8 cellular contexts compared by ENCODE assay signal in the genomic region with DNA sequence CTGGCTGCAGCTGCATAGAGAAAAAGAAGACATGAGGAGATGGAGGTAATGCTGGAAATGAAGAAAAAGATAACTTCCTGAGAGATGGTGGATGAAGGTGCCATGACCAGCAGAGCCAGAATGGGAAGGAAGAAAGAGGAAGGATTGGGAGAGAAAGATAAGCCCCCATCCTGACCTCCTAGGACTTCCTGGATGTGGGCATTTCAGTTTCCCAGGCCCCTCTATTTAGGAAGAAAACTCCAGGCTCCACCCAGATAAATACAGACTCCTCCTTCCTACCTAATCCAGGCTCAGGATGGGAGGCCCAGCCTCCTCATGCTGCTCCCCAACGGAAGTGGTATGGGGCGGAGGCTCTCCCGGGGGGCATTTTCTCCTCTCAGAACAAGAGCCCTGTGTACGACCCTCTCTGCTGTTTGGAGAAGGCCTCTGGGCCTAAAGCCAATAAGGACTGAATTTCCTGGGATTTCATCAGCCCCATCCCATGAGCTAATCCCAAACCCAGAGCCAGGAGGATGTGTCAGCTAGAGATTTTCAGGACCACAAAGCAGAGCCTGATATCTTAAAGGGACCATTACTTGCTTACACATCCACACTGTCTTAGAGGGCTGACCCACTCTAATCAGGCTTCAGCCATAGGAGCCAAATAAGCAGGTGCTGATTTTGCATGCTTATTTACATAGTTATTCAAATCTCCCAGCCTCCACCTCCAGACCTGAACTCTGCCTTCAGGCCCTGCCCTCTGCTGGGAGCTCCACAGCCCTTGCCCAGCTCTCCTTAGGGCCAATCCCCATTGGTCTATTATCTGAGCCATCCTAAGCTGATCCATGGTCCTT. TPM values are rescaled to one million over a fixed set of nuclear protein-coding genes. Genes with fewer than 3 reads are reported as not detected.
DNase-seq lines count a peak whose midpoint lies in the region; ATAC-seq and TF ChIP-seq lines count a peak whose summit lies in the region.

No MANE protein-coding gene starts in this region.

- H3K79me2 ChIP-seq in GM23338 (replicated peaks; ENCODE audit: insufficient read depth) (no peaks in the 10 kb centered on the region), OCI-LY7 (ENCODE audit: insufficient read depth, low read depth, low read length) (peaks cover 39% of the 10 kb centered on the region)

- DNase-seq in BE2C, result no peak
- DNase-seq in GM23338 (ENCODE audit: low spot score), result peak; percentile 74
- peak; percentile 85 for DNase-seq in OCI-LY7 (ENCODE audit: low spot score)
- DNase-seq in myocyte (ENCODE audit: low read depth), result peak; percentile 86
- no peak for DNase-seq in activated CD8-positive, alpha-beta memory T cell treated with anti-CD3 and anti-CD28 coated beads, Interleukin-2, amount 50 U/mL, for 48 hours
- no peak for DNase-seq in T-helper 9 cell

- peaks cover 8% of the 10 kb centered on the region for H3K36me3 Mint-ChIP-seq in GM23338 (ENCODE audit: low read depth)

- peak overlapping the region; percentile 69 for H3K27ac ChIP-seq in GM23338 (ENCODE audit: low read depth)
- peak overlapping the region; percentile 94 for H3K27ac ChIP-seq in OCI-LY7 (ENCODE audit: low read depth, low read length, poor library complexity, severe bottlenecking)
- peak overlapping the region; percentile 44 for H3K27ac ChIP-seq in ectodermal cell (ENCODE audit: insufficient read depth, low read depth, low read length, poor library complexity, severe bottlenecking)

- CTCF ChIA-PET in OCI-LY7 (lab: Charles Lee; ENCODE audit: unreplicated experiment), result interaction anchor here (0.5 to 1.5 kb wide), 6 partner anchors 9 to 516 kb away, joined by 3 to 4 read pairs (median 3); no protein-coding TSS in a partner anchor

- H3K9me3 ChIP-seq in BE2C, result no peaks in the 10 kb centered on the region
- H3K9me3 ChIP-seq in OCI-LY7 (ENCODE audit: low read length), result no peaks in the 10 kb centered on the region
- no peaks in the 10 kb centered on the region for H3K9me3 ChIP-seq in ectodermal cell (ENCODE audit: control insufficient read depth, low read length)

- no peaks in the 10 kb centered on the region for H4K20me1 ChIP-seq in GM23338 (replicated peaks; ENCODE audit: insufficient read depth)
- H4K20me1 ChIP-seq in OCI-LY7 (ENCODE audit: insufficient read depth, low read length), result no peaks in the 10 kb centered on the region

- H3K4me1 Mint-ChIP-seq in GM23338, result peaks cover 68% of the 10 kb centered on the region

- intact Hi-C loops in OCI-LY7 (cut with micrococcal nuclease; ENCODE audit: unreplicated experiment), result loop anchor here (1.0 kb wide), 1 partner anchor 37 kb away; no protein-coding TSS in a partner anchor

- H3K36me3 ChIP-seq in BE2C (no peaks in the 10 kb centered on the region), GM23338 (ENCODE audit: insufficient read depth) (no peaks in the 10 kb centered on the region), OCI-LY7 (ENCODE audit: insufficient read depth, low read length) (no peaks in the 10 kb centered on the region), ectodermal cell (ENCODE audit: control insufficient read depth, insufficient read depth, low read length) (no peaks in the 10 kb centered on the region)

- H3K4me3 ChIP-seq in BE2C (ENCODE audit: low read depth, low read length) (peak overlapping the region; percentile 19), GM23338 (peak overlapping the region; percentile 33; the same call in 1 of the 2 replicates), OCI-LY7 (ENCODE audit: low read depth, low read length, poor library complexity, severe bottlenecking) (peak overlapping the region; percentile 85), ectodermal cell (ENCODE audit: insufficient read depth, low read depth, low read length) (no peak overlapping the region)

- no peaks in the 10 kb centered on the region for H3K27me3 ChIP-seq in BE2C
- H3K27me3 ChIP-seq in GM23338 (ENCODE audit: insufficient read depth), result no peaks in the 10 kb centered on the region
- no peaks in the 10 kb centered on the region for H3K27me3 ChIP-seq in ectodermal cell (ENCODE audit: control insufficient read depth, insufficient read depth, low read length, poor library complexity, severe bottlenecking)

- H3K4me1 ChIP-seq in BE2C (no peaks in the 10 kb centered on the region), GM23338 (ENCODE audit: insufficient read depth) (peaks cover 46% of the 10 kb centered on the region), OCI-LY7 (ENCODE audit: insufficient read depth, low read length, poor library complexity, severe bottlenecking) (peaks cover 56% of the 10 kb centered on the region), ectodermal cell (ENCODE audit: control insufficient read depth, insufficient read depth, low read length) (peaks cover 16% of the 10 kb centered on the region)

- 73 to 75% methylated on average over 4 of the region's 4 CpGs for WGBS in ectodermal cell, 2 experiments

- POLR2A ChIA-PET in OCI-LY7 (lab: Charles Lee), result interaction anchor here (0.6 to 5.0 kb wide), 10 partner anchors 9 to 124 kb away, joined by 3 to 32 read pairs (median 4); a partner anchor contains a TSS

- peak overlapping the region; percentile 61 for H3K4me3 Mint-ChIP-seq in GM23338

- H3K9me2 ChIP-seq in GM23338 (ENCODE audit: insufficient read depth) (no peaks in the 10 kb centered on the region), OCI-LY7 (ENCODE audit: insufficient read depth, low read length) (no peaks in the 10 kb centered on the region)

- H3F3A ChIP-seq in GM23338 (replicated peaks; ENCODE audit: low read depth), result peaks cover 16% of the 10 kb centered on the region

- H2AFZ ChIP-seq in GM23338 (no peak overlapping the region), OCI-LY7 (ENCODE audit: low read length) (peak overlapping the region; percentile 6; the same call in 1 of the 2 replicates)

- TF ChIP-seq CTCF in BE2C (IDR thresholded peaks at IDR 0.05; ENCODE audit: low read depth, low read length) (no peak), GM23338 (conservative IDR thresholded peaks at IDR 0.05; ENCODE audit: low read depth in 2 of 2) (peak in 1 of 2 experiments; percentile 33; a peak in 3 of 4 replicates), OCI-LY7 (conservative IDR thresholded peaks at IDR 0.05; ENCODE audit: low read length) (peak; percentile 67)

- peak overlapping the region; percentile 97 for H3K27ac Mint-ChIP-seq in GM23338

- ATAC-seq in GM23338 (peak; percentile 66), GM18858 (IDR thresholded peaks at IDR 0.05; ENCODE audit: unreplicated experiment) (no peak)

- H3K4me2 ChIP-seq in GM23338, result peak overlapping the region; percentile 72
- H3K4me2 ChIP-seq in OCI-LY7 (ENCODE audit: low read length), result peak overlapping the region; percentile 94

- no TSS peak for BruUV-seq in OCI-LY7 (replicated peaks; lab: Mats Ljungman, UMichigan)

- peaks cover 3% of the 10 kb centered on the region; the same call in 2 of the 3 replicates for H3K9me3 Mint-ChIP-seq in GM23338

- peaks cover 15% of the 10 kb centered on the region for H3K27me3 Mint-ChIP-seq in GM23338 (ENCODE audit: insufficient read depth, low read depth, poor library complexity)

TF ChIP-seq in GM23338, 12 proteins besides CTCF, POLR2A, EP300 and RAD21 (continues in another document):
- TF ChIP-seq STAT1 (IDR thresholded peaks at IDR 0.05; ENCODE audit: unreplicated experiment) (no peak), NANOG (IDR thresholded peaks at IDR 0.05; ENCODE audit: borderline replicate concordance) (no peak)

RNA-seq across cellular contexts. Expression of a gene that starts 5.1 kb away (rescaled TPM):
- 293 TPM for polyA plus RNA-seq in BE2C (2012; ENCODE audit: insufficient read depth, insufficient read length, low read depth)
- total RNA-seq in GM23338 (2014; rRNA removed; shearing (Covaris generic)), result 64.0 and 87.6 TPM in 2 replicates
- 21.2 and 23.0 TPM in 2 replicates for polyA plus RNA-seq in GM23338 (2016; fragmentation: Nextera tagmentation; extraction: Ambion mirVana)
- total RNA-seq in OCI-LY7 (2014; rRNA removed; shearing (Covaris generic)), result 78.8 and 106 TPM in 2 replicates
- total RNA-seq in OCI-LY7 (2022), result 133 and 139 TPM in 2 replicates
- polyA plus RNA-seq in ectodermal cell (2013, experiment 1 of 4), result 101 TPM
- 103 TPM for polyA plus RNA-seq in ectodermal cell (2013, experiment 2 of 4)
- 75.5 TPM for polyA plus RNA-seq in ectodermal cell (2013, experiment 3 of 4)
- 93.8 TPM for polyA plus RNA-seq in ectodermal cell (2013, experiment 4 of 4)
- total RNA-seq in myocyte, result 361 and 478 TPM in 2 replicates
- 214 TPM for polyA plus RNA-seq in myocyte (2012)

RNA-seq across cellular contexts. Expression of a gene that starts 37.3 kb away (rescaled TPM):
- 528 TPM for polyA plus RNA-seq in BE2C (2012; ENCODE audit: insufficient read depth, insufficient read length, low read depth)
- total RNA-seq in GM23338 (2014; rRNA removed; shearing (Covaris generic)), result 270 and 291 TPM in 2 replicates
- 130 and 136 TPM in 2 replicates for polyA plus RNA-seq in GM23338 (2016; fragmentation: Nextera tagmentation; extraction: Ambion mirVana)
- total RNA-seq in OCI-LY7 (2014; rRNA removed; shearing (Covaris generic)), result 109 and 147 TPM in 2 replicates
- total RNA-seq in OCI-LY7 (2022), result 153 and 157 TPM in 2 replicates
- polyA plus RNA-seq in ectodermal cell (2013, experiment 1 of 4), result 291 TPM
- 312 TPM for polyA plus RNA-seq in ectodermal cell (2013, experiment 2 of 4)
- polyA plus RNA-seq in ectodermal cell (2013, experiment 3 of 4), result 261 TPM
- 314 TPM for polyA plus RNA-seq in ectodermal cell (2013, experiment 4 of 4)
- 124 and 222 TPM in 2 replicates for total RNA-seq in myocyte
- 311 TPM for polyA plus RNA-seq in myocyte (2012)

RNA-seq across cellular contexts. Expression of a gene that starts 42.0 kb away (rescaled TPM):
- 2.1 TPM for polyA plus RNA-seq in BE2C (2012; ENCODE audit: insufficient read depth, insufficient read length, low read depth)
- total RNA-seq in GM23338 (2014; rRNA removed; shearing (Covaris generic)), result not detected in 2 replicates
- 0.23 TPM in 1 of 2 replicates, not detected in the other for polyA plus RNA-seq in GM23338 (2016; fragmentation: Nextera tagmentation; extraction: Ambion mirVana)
- 3.0 TPM in 1 of 2 replicates, not detected in the other for total RNA-seq in OCI-LY7 (2014; rRNA removed; shearing (Covaris generic))
- total RNA-seq in OCI-LY7 (2022) (0.34 TPM in 1 of 2 replicates, not detected in the other), myocyte (not detected in 2 replicates)
- polyA plus RNA-seq in ectodermal cell (2013, experiment 1 of 4), result not detected
- not detected for polyA plus RNA-seq in ectodermal cell (2013, experiment 2 of 4)
- polyA plus RNA-seq in ectodermal cell (2013, experiment 3 of 4), result not detected
- polyA plus RNA-seq in ectodermal cell (2013, experiment 4 of 4), result not detected
- 0.35 TPM for polyA plus RNA-seq in myocyte (2012)

RNA-seq across cellular contexts. Expression of a gene that starts 49.2 kb away (rescaled TPM):
- polyA plus RNA-seq in BE2C (2012; ENCODE audit: insufficient read depth, insufficient read length, low read depth), result 44.7 TPM
- total RNA-seq in GM23338 (2014; rRNA removed; shearing (Covaris generic)), result 56.0 and 57.7 TPM in 2 replicates
- polyA plus RNA-seq in GM23338 (2016; fragmentation: Nextera tagmentation; extraction: Ambion mirVana), result 41.2 and 47.1 TPM in 2 replicates
- 84.6 and 88.9 TPM in 2 replicates for total RNA-seq in OCI-LY7 (2014; rRNA removed; shearing (Covaris generic))
- total RNA-seq in OCI-LY7 (2022) (121 and 127 TPM in 2 replicates), myocyte (50.6 and 54.2 TPM in 2 replicates)
- polyA plus RNA-seq in ectodermal cell (2013, experiment 1 of 4), result 76.7 TPM
- 72.3 TPM for polyA plus RNA-seq in ectodermal cell (2013, experiment 2 of 4)
- 59.3 TPM for polyA plus RNA-seq in ectodermal cell (2013, experiment 3 of 4)
- polyA plus RNA-seq in ectodermal cell (2013, experiment 4 of 4), result 68.1 TPM
- 32.6 TPM for polyA plus RNA-seq in myocyte (2012)

Comparison
In these comparisons a context has a peak if more than half of its experiments do, and no peak if none do; other contexts are left out.
1. DNase-seq: peak in GM23338 (single experiment), OCI-LY7 (single experiment) and myocyte (single experiment); none in BE2C (single experiment), activated CD8-positive, alpha-beta memory T cell treated with anti-CD3 and anti-CD28 coated beads, Interleukin-2, amount 50 U/mL, for 48 hours (single experiment) and T-helper 9 cell (single experiment).
2. H3K27ac ChIP-seq: peak in every context shown above with its lines; median percentile 94 in OCI-LY7; 69 in GM23338; 44 in ectodermal cell.